11 cellular contexts compared by ENCODE assay signal in the genomic region with DNA sequence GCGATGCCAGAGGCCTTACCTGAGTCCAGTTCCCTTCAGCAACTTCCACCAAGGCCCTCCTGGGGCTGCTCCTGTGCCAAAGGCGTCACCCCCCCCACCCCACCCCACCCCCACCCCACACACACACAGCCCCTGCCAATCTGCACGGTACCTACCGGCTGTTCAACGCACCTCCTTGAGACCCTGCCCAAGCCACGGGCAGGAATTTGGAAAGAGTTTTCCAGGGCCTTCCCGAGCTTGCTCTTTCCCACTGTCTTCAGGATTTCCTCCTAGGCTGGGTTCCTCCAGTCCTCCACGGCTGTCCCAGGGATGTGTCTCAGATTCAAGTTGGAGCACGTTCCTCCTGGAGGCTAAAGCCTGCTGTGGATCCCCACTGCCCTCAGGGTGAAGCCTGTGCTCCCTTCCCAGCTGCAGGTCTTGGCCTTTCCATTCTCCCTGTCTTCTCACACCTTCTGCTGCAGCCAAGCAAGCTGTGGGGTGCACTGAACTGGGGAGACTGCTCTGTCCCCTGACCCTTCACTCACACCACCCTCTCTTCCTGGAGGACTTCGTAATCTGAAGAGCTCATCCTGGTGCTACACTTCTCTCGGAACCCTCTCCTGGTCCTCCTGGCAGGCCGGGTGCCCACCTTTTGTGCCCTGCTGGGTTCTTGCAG. TPM values are rescaled to one million over a fixed set of nuclear protein-coding genes. Genes with fewer than 3 reads are reported as not detected.
DNase-seq lines count a peak whose midpoint lies in the region; ATAC-seq and TF ChIP-seq lines count a peak whose summit lies in the region.
"Had no signal": no experiment of that assay in that cellular context is flagged by ENCODE, and none has a peak within 500 bp of the region (broad histone marks: within the 10 kb centered on the region; RNA-seq: fewer than 3 reads in every experiment).

No MANE protein-coding gene starts in this region.

- POLR2A ChIA-PET in CD8-positive, alpha-beta memory T cell (lab: Charles Lee), result no interaction called here
- POLR2A ChIA-PET in A673 (lab: Charles Lee; ENCODE audit: low non-redundant PET), result no interaction called here

- CTCF ChIA-PET in CD8-positive, alpha-beta memory T cell (lab: Charles Lee), result no interaction called here
- CTCF ChIA-PET in A673 (lab: Charles Lee), result no interaction called here

- no peaks in the 10 kb centered on the region for H3K27me3 ChIP-seq in CD8-positive, alpha-beta memory T cell (ENCODE audit: insufficient read depth, low read length, poor library complexity, severe bottlenecking)
- H3K27me3 ChIP-seq in hepatocyte (no peaks in the 10 kb centered on the region), A673 (replicated peaks; ENCODE audit: insufficient read depth, low read depth, low read length, poor library complexity) (no peaks in the 10 kb centered on the region)

- no peak overlapping the region for H2AFZ ChIP-seq in hepatocyte

- H3K4me2 ChIP-seq in hepatocyte, result no peak overlapping the region

- peak overlapping the region in 3 of 8 donors; percentile 50 to 87 (median 68) for H3K27ac Mint-ChIP-seq in CD8-positive, alpha-beta memory T cell
- no peak overlapping the region for H3K27ac Mint-ChIP-seq in T-helper 17 cell
- H3K27ac Mint-ChIP-seq: activated CD4-positive, alpha-beta memory T cell treated with anti-CD3 and anti-CD28 coated beads, Interleukin-2, amount 10 ng/mL, durations not matched to agents 7 days and 5 days had no signal

- no peaks in the 10 kb centered on the region for H3K9me2 ChIP-seq in hepatocyte (replicated peaks; ENCODE audit: insufficient read depth)

- H3K36me3 ChIP-seq in CD8-positive, alpha-beta memory T cell (ENCODE audit: insufficient read depth, low read length), result no peaks in the 10 kb centered on the region
- H3K36me3 ChIP-seq in hepatocyte (replicated peaks; ENCODE audit: insufficient read depth, low read depth), result no peaks in the 10 kb centered on the region
- H3K36me3 ChIP-seq in A673 (ENCODE audit: insufficient read depth, low read length, poor library complexity, severe bottlenecking), result no peaks in the 10 kb centered on the region

- no peaks in the 10 kb centered on the region for H3K9me3 ChIP-seq in CD8-positive, alpha-beta memory T cell (ENCODE audit: low read length)
- H3K9me3 ChIP-seq in T-helper 17 cell (ENCODE audit: control insufficient read depth, low read length, poor library complexity, severe bottlenecking), result no peaks in the 10 kb centered on the region
- no peaks in the 10 kb centered on the region for H3K9me3 ChIP-seq in hepatocyte (ENCODE audit: low read depth)
- no peaks in the 10 kb centered on the region for H3K9me3 ChIP-seq in A673 (ENCODE audit: low read depth, low read length, poor library complexity, severe bottlenecking)

- H3K4me1 Mint-ChIP-seq in CD8-positive, alpha-beta memory T cell, result peaks cover 25 to 36% (median 28%) of the 10 kb centered on the region in 3 donors
- H3K4me1 Mint-ChIP-seq in T-helper 17 cell, result peaks cover 4% of the 10 kb centered on the region

- H3K4me1 ChIP-seq in CD8-positive, alpha-beta memory T cell (ENCODE audit: insufficient read depth, low read length), result peaks cover 16% of the 10 kb centered on the region
- H3K4me1 ChIP-seq in hepatocyte (ENCODE audit: insufficient read depth) (peaks cover 43% of the 10 kb centered on the region), A673 (ENCODE audit: insufficient read depth, low read length, poor library complexity, severe bottlenecking) (no peaks in the 10 kb centered on the region)

- peaks cover 17 to 48% of the 10 kb centered on the region in 2 donors for H3K27me3 Mint-ChIP-seq in CD8-positive, alpha-beta memory T cell
- H3K27me3 Mint-ChIP-seq in T-helper 17 cell, result peaks cover 16% of the 10 kb centered on the region

- BruUV-seq in A673 (replicated peaks; lab: Mats Ljungman, UMichigan), result no TSS peak

- peak overlapping the region in 5 of 7 donors; percentile 67 to 89 (median 73) for H3K4me3 Mint-ChIP-seq in CD8-positive, alpha-beta memory T cell
- peak overlapping the region; percentile 63 for H3K4me3 Mint-ChIP-seq in T-helper 17 cell
- H3K4me3 Mint-ChIP-seq: activated CD4-positive, alpha-beta memory T cell treated with anti-CD3 and anti-CD28 coated beads, Interleukin-2, amount 10 ng/mL, durations not matched to agents 7 days and 5 days had no signal

- H3K4me3 ChIP-seq in CD8-positive, alpha-beta memory T cell (ENCODE audit: low read length), result no peak overlapping the region
- H3K4me3 ChIP-seq in hepatocyte (no peak overlapping the region), A673 (ENCODE audit: low read depth, low read length, poor library complexity, severe bottlenecking) (no peak overlapping the region)

- H4K20me1 ChIP-seq in hepatocyte (ENCODE audit: insufficient read depth, poor library complexity, severe bottlenecking), result no peaks in the 10 kb centered on the region

- DNase-seq in CD8-positive, alpha-beta memory T cell, result peak in 1 of 5 donors; percentile 3
- DNase-seq in T-helper 17 cell (no peak), hepatocyte (ENCODE audit: low spot score) (no peak), sciatic nerve (ENCODE audit: low spot score) (peak; percentile 39), A673 (ENCODE audit: low spot score) (no peak), HuH-7.5 (ENCODE audit: low spot score) (no peak)
- DNase-seq in activated naive CD4-positive, alpha-beta T cell treated with anti-CD3 and anti-CD28 coated beads, Interleukin-2, amount 50 U/mL, for 16 hours, result no peak
- DNase-seq: NCI-H1092 treated with DMSO at 0.1 percent for 48 hours, NCI-H82 had no signal

- H3K79me2 ChIP-seq in hepatocyte, result no peaks in the 10 kb centered on the region

- no peaks in the 10 kb centered on the region for H3K36me3 Mint-ChIP-seq in CD8-positive, alpha-beta memory T cell
- no peaks in the 10 kb centered on the region for H3K36me3 Mint-ChIP-seq in T-helper 17 cell (ENCODE audit: low read depth)

- H3K27ac ChIP-seq in CD8-positive, alpha-beta memory T cell (ENCODE audit: low read depth, low read length), result no peak overlapping the region
- H3K27ac ChIP-seq in hepatocyte (peak overlapping the region; percentile 48), A673 (ENCODE audit: low read depth, low read length, poor library complexity, severe bottlenecking) (no peak overlapping the region)

- WGBS in hepatocyte (ENCODE audit: low lambda C conversion rate, missing lambda C conversion rate), result 95% methylated on average over 9 of the region's 12 CpGs

- H3K9me3 Mint-ChIP-seq in CD8-positive, alpha-beta memory T cell, result peaks cover 0 to 1% (median 0%) of the 10 kb centered on the region in 5 donors
- H3K9me3 Mint-ChIP-seq: activated CD4-positive, alpha-beta memory T cell treated with anti-CD3 and anti-CD28 coated beads, Interleukin-2, amount 10 ng/mL, durations not matched to agents 7 days and 5 days had no signal

- intact Hi-C loops in sciatic nerve (cut with DNase I), result no loop called here
- intact Hi-C loops in A673 (cut with micrococcal nuclease; ENCODE audit: unreplicated experiment), result no loop called here

- no peak for TF ChIP-seq CTCF in hepatocyte (IDR thresholded peaks at IDR 0.05; ENCODE audit: poor library complexity)
- TF ChIP-seq CTCF in A673 (conservative IDR thresholded peaks at IDR 0.05; ENCODE audit: low read depth, low read length), result no peak

- ATAC-seq in T-helper 17 cell (no peak), sciatic nerve (no peak), HG03565 (IDR thresholded peaks at IDR 0.05; ENCODE audit: unreplicated experiment) (no peak)

RNA-seq across cellular contexts. Expression of a gene that starts 54.8 kb away (rescaled TPM):
- total RNA-seq in CD8-positive, alpha-beta memory T cell, result 10 to 100 TPM; 18.0 to 18.2 TPM
- 4.6 TPM for polyA plus RNA-seq in CD8-positive, alpha-beta memory T cell
- 10 to 100 TPM; 12.5 to 12.9 TPM for total RNA-seq in T-helper 17 cell
- 35.7 and 48.3 TPM in 2 replicates for total RNA-seq in hepatocyte
- polyA plus RNA-seq in hepatocyte, result 34.9 and 46.7 TPM in 2 replicates
- 27.2 TPM for total RNA-seq in sciatic nerve
- 56.7 and 63.3 TPM in 2 replicates for total RNA-seq in A673 (2021)
